ENCODE assay signal across 6 cellular contexts in genomic region chr16:57485091-57485915, GRCh38. TPM values are rescaled to one million over a fixed set of nuclear protein-coding genes. Genes with fewer than 3 reads are reported as not detected.
A peak's percentile ranks its signal among the peaks of the same experiment; 100 is the strongest.
DNase-seq lines count a peak whose midpoint lies in the region; ATAC-seq lines count a peak whose summit lies in the region.

No MANE protein-coding gene starts in this region.

- no peaks in the 10 kb centered on the region for H3K36me3 Mint-ChIP-seq in IgD-negative memory B cell

- H3K27ac ChIP-seq in duodenal mucosa (ENCODE audit: low read depth, low read length) (no peak overlapping the region), trophoblast cell (ENCODE audit: low read depth, low read length) (peak overlapping the region; percentile 89)

- H4K91ac ChIP-seq in trophoblast cell (ENCODE audit: low read depth, low read length) = peak overlapping the region; percentile 87

- peaks cover 14% of the 10 kb centered on the region for H3K27me3 Mint-ChIP-seq in IgD-negative memory B cell

- no peaks in the 10 kb centered on the region for H3K9me3 Mint-ChIP-seq in IgD-negative memory B cell

- H3K27ac Mint-ChIP-seq in IgD-negative memory B cell = peak overlapping the region in 1 of 3 donors; percentile 18

- H2BK5ac ChIP-seq in trophoblast cell (ENCODE audit: low read depth, low read length, poor library complexity) = peak overlapping the region; percentile 97

- peak overlapping the region; percentile 94 for H3K14ac ChIP-seq in trophoblast cell (ENCODE audit: low read length)

- peak overlapping the region; percentile 67 to 93 (median 86) for H3K4me3 Mint-ChIP-seq in IgD-negative memory B cell

- H3K9me3 ChIP-seq in duodenal mucosa (ENCODE audit: control insufficient read depth in 1 of 2, low read length in 2 of 2) (no peaks in the 10 kb centered on the region), trophoblast cell (ENCODE audit: insufficient read depth, low read depth, low read length) (peaks cover 2% of the 10 kb centered on the region)

- H3K4me3 ChIP-seq in duodenal mucosa (ENCODE audit: low read depth in 1 of 2, low read length in 2 of 2) (peak overlapping the region; percentile 75 to 80), trophoblast cell (ENCODE audit: low read depth, low read length) (peak overlapping the region; percentile 81)

- peaks cover 57% of the 10 kb centered on the region for H3K79me1 ChIP-seq in trophoblast cell (ENCODE audit: low read length)

- peak overlapping the region; percentile 87 for H4K8ac ChIP-seq in trophoblast cell (ENCODE audit: low read depth, low read length)

- peaks cover 51% of the 10 kb centered on the region for H3K79me2 ChIP-seq in trophoblast cell (ENCODE audit: control insufficient read depth, insufficient read depth, low read length, poor library complexity)

- H4K12ac ChIP-seq in trophoblast cell (ENCODE audit: low read depth, low read length) = peak overlapping the region; percentile 31

- H2AK5ac ChIP-seq in trophoblast cell (ENCODE audit: low read length) = peak overlapping the region; percentile 21

- peak overlapping the region; percentile 63 for H2BK120ac ChIP-seq in trophoblast cell (ENCODE audit: insufficient read depth, low read length, poor library complexity)

- H3K36me3 ChIP-seq in duodenal mucosa (ENCODE audit: control insufficient read depth in 1 of 2, insufficient read depth in 2 of 2, low read length in 2 of 2) (no peaks in the 10 kb centered on the region), trophoblast cell (ENCODE audit: control insufficient read depth in 1 of 2, insufficient read depth in 2 of 2, low read length in 2 of 2) (peaks cover 40 to 45% of the 10 kb centered on the region in 2 experiments)

- DNase-seq in trophoblast cell = no peak
- DNase-seq in germinal center (ENCODE audit: low spot score) = no peak
- no peak for DNase-seq in hepatic stellate cell (ENCODE audit: low spot score)

- H3K9ac ChIP-seq in duodenal mucosa (ENCODE audit: low read depth in 1 of 2, low read length in 2 of 2) (peak overlapping the region; percentile 60 to 80), trophoblast cell (ENCODE audit: low read length) (peak overlapping the region; percentile 95)

- no CpG with 5 or more reads among the region's 14 CpGs for WGBS in trophoblast cell (ENCODE audit: extremely low coverage, insufficient coverage, insufficient read length)

- ATAC-seq in HG03378 (IDR thresholded peaks at IDR 0.05; ENCODE audit: unreplicated experiment) = no peak

- H3K27me3 ChIP-seq in duodenal mucosa (ENCODE audit: control insufficient read depth in 1 of 2, insufficient read depth in 2 of 2, low read length in 2 of 2) = no peaks in the 10 kb centered on the region
- no peaks in the 10 kb centered on the region for H3K27me3 ChIP-seq in trophoblast cell (ENCODE audit: insufficient read depth, low read length)

- peak overlapping the region; percentile 28 for H2AFZ ChIP-seq in trophoblast cell (ENCODE audit: insufficient read depth, low read length, poor library complexity)

- H3K18ac ChIP-seq in trophoblast cell (ENCODE audit: low read length) = peak overlapping the region; percentile 75

- H3K4me1 ChIP-seq in duodenal mucosa (ENCODE audit: control insufficient read depth in 1 of 2, insufficient read depth in 2 of 2, low read length in 2 of 2) (peaks cover 32 to 35% of the 10 kb centered on the region in 2 donors), trophoblast cell (ENCODE audit: control insufficient read depth in 1 of 2, insufficient read depth in 2 of 2, low read length in 2 of 2) (peaks cover 38 to 55% of the 10 kb centered on the region in 2 experiments)

- peak overlapping the region; percentile 88 for H3K4me2 ChIP-seq in trophoblast cell (ENCODE audit: low read length)

- H3K23ac ChIP-seq in trophoblast cell (ENCODE audit: low read length) = peak overlapping the region; percentile 62

- peak overlapping the region; percentile 38 for H2BK12ac ChIP-seq in trophoblast cell (ENCODE audit: low read length)

- peak overlapping the region; percentile 99 for H3K4ac ChIP-seq in trophoblast cell (ENCODE audit: low read depth, low read length)

- peaks cover 4 to 11% (median 8%) of the 10 kb centered on the region in 3 donors for H3K4me1 Mint-ChIP-seq in IgD-negative memory B cell

RNA-seq across cellular contexts. Expression of gene DOK4, which starts 1.0 kb away (rescaled TPM):
- polyA plus RNA-seq in IgD-negative memory B cell = 0.46 TPM
- polyA plus RNA-seq in trophoblast cell (2013) = 407 and 429 TPM in 2 replicates

RNA-seq across cellular contexts. Expression of gene POLR2C, which starts 22.8 kb away (rescaled TPM):
- 28.3 TPM for polyA plus RNA-seq in IgD-negative memory B cell
- 49.8 and 50.6 TPM in 2 replicates for polyA plus RNA-seq in trophoblast cell (2013)

RNA-seq across cellular contexts. Expression of gene COQ9, which starts 38.0 kb away (rescaled TPM):
- 25.6 TPM for polyA plus RNA-seq in IgD-negative memory B cell
- polyA plus RNA-seq in trophoblast cell (2013) = 21.2 and 21.9 TPM in 2 replicates

RNA-seq across cellular contexts. Expression of gene CIAPIN1, which starts 38.1 kb away (rescaled TPM):
- 41.2 TPM for polyA plus RNA-seq in IgD-negative memory B cell
- polyA plus RNA-seq in trophoblast cell (2013) = 36.7 and 38.3 TPM in 2 replicates

RNA-seq across cellular contexts. Expression of gene CCDC102A, which starts 51.1 kb away (rescaled TPM):
- polyA plus RNA-seq in IgD-negative memory B cell = 15.1 TPM
- 7.7 and 8.5 TPM in 2 replicates for polyA plus RNA-seq in trophoblast cell (2013)
